ENCODE assay signal across 8 cellular contexts in genomic region chr9:35696520-35697215, GRCh38. TPM values are rescaled to one million over a fixed set of nuclear protein-coding genes. Genes with fewer than 3 reads are reported as not detected.
DNase-seq lines count a peak whose midpoint lies in the region; ATAC-seq and TF ChIP-seq lines count a peak whose summit lies in the region.

No MANE protein-coding gene starts in this region.

- TF ChIP-seq RAD21 in HCT116 (IDR thresholded peaks at IDR 0.05; ENCODE audit: low read depth), result no peak

- H3K27me3 ChIP-seq in HCT116 (ENCODE audit: insufficient read depth, low read length) (no peaks in the 10 kb centered on the region), thoracic aorta (replicated peaks; ENCODE audit: insufficient read depth) (no peaks in the 10 kb centered on the region)

- no peaks in the 10 kb centered on the region for H3K9me2 ChIP-seq in HCT116 (ENCODE audit: insufficient read depth)

- peaks cover 0 to 16% (median 0%) of the 10 kb centered on the region in 3 donors for H3K36me3 Mint-ChIP-seq in naive thymus-derived CD8-positive, alpha-beta T cell

- peak overlapping the region in 1 of 10 donors; percentile 62 for H3K4me3 Mint-ChIP-seq in naive thymus-derived CD8-positive, alpha-beta T cell

- H3K79me2 ChIP-seq in HCT116 (ENCODE audit: insufficient read depth, low read length), result no peaks in the 10 kb centered on the region

- TF ChIP-seq CTCF in HCT116 (IDR thresholded peaks at IDR 0.05 in 2 of 3, conservative IDR thresholded peaks at IDR 0.05 in 1 of 3; ENCODE audit: borderline replicate concordance in 1 of 3, insufficient read depth in 1 of 3, low read depth in 2 of 3, low read length in 2 of 3) (peak in 2 of 3 experiments; percentile 96 to 97; a peak in 4 of 6 replicates), epithelial cell of esophagus (IDR thresholded peaks at IDR 0.05; ENCODE audit: insufficient read depth, low read depth, low read length, missing control alignments) (peak; percentile 96), thoracic aorta (IDR thresholded peaks at IDR 0.05) (peak; percentile 84)

- H3K27ac Mint-ChIP-seq in naive thymus-derived CD8-positive, alpha-beta T cell, result peak overlapping the region in 7 of 10 donors; percentile 20 to 83 (median 64)

- no peaks in the 10 kb centered on the region for H3K27me3 Mint-ChIP-seq in naive thymus-derived CD8-positive, alpha-beta T cell

- H3K9me3 Mint-ChIP-seq in naive thymus-derived CD8-positive, alpha-beta T cell, result no peaks in the 10 kb centered on the region

- no peak for TF ChIP-seq POLR2A in HCT116 (IDR thresholded peaks at IDR 0.05; ENCODE audit: borderline replicate concordance, extremely low read depth, insufficient read depth, insufficient read length)

- H3K4me2 ChIP-seq in HCT116 (ENCODE audit: low read length), result no peak overlapping the region

- H3K9me3 ChIP-seq in HCT116 (ENCODE audit: control insufficient read depth in 1 of 2, insufficient read depth in 1 of 2, low read depth in 1 of 2, low read length in 2 of 2), result no peaks in the 10 kb centered on the region
- H3K9me3 ChIP-seq in thoracic aorta, result no peaks in the 10 kb centered on the region

- RAD21 ChIA-PET in HCT116 (lab: Charles Lee; ENCODE audit: low non-redundant PET in 1 of 2, low total read pairs in 2 of 2, uncharacterized antibody in 2 of 2, unreplicated experiment in 2 of 2), result interaction anchor here in 1 of 2 experiments (0.7 to 1.1 kb wide), 4 partner anchors 34 to 186 kb away, joined by 3 to 4 read pairs (median 3); partner anchors contain the start of genes CCDC107 and RMRP

- POLR2A ChIA-PET in HCT116 (lab: Charles Lee), result interaction anchor here (0.9 to 1.6 kb wide), 5 partner anchors 8 to 37 kb away, joined by 3 to 6 read pairs (median 4); partner anchors contain the start of gene CREB3
- POLR2A ChIA-PET in naive thymus-derived CD8-positive, alpha-beta T cell (lab: Charles Lee), result interaction anchor here (0.6 to 1.7 kb wide), 12 partner anchors 9 to 92 kb away, joined by 3 to 12 read pairs (median 4); partner anchors contain the start of genes CCDC107, RMRP and SIT1

- peaks cover under 1 to 4% of the 10 kb centered on the region in 2 experiments; a peak in 2 of 4 replicates for H3K4me1 ChIP-seq in HCT116 (ENCODE audit: control insufficient read depth in 1 of 2, insufficient read depth in 2 of 2, low read length in 2 of 2)
- H3K4me1 ChIP-seq in thoracic aorta (ENCODE audit: control insufficient read depth in 1 of 2, low read depth in 2 of 2), result peaks cover 38 to 80% of the 10 kb centered on the region in 2 donors

- peak; percentile 7 for DNase-seq in NCI-H2107 treated with DMSO at 0.1 percent for 48 hours (lab: John Stamatoyannopoulos, UW; ENCODE audit: unreplicated experiment)
- DNase-seq in NCI-H2107 (lab: John Stamatoyannopoulos, UW), result no peak
- peak; percentile 37 for DNase-seq in HCT116 (ENCODE audit: low read depth, low spot score)
- DNase-seq in NCI-H345 treated with DMSO at 0.1 percent for 48 hours (lab: John Stamatoyannopoulos, UW; ENCODE audit: unreplicated experiment), result peak; percentile 21
- DNase-seq in activated CD8-positive, alpha-beta memory T cell treated with anti-CD3 and anti-CD28 coated beads for 24 hours, result peak; percentile 81
- DNase-seq in epithelial cell of esophagus (ENCODE audit: low read depth), result peak; percentile 60
- peak; percentile 22 to 73 (median 50) for DNase-seq in naive thymus-derived CD8-positive, alpha-beta T cell
- DNase-seq in thoracic aorta (ENCODE audit: low spot score), result no peak

- no peaks in the 10 kb centered on the region for H4K20me1 ChIP-seq in HCT116 (ENCODE audit: insufficient read depth)

- CTCF ChIA-PET in HCT116 (lab: Charles Lee), result interaction anchor here (0.6 to 3.7 kb wide), 25 partner anchors 9 to 186 kb away, joined by 3 to 33 read pairs (median 4); partner anchors contain the start of genes ARHGEF39, CA9, CCDC107 and CREB3

- no peak overlapping the region for H3K9ac ChIP-seq in HCT116 (ENCODE audit: low read length)

- no peak overlapping the region for H2AFZ ChIP-seq in HCT116 (ENCODE audit: low read depth, low read length, poor library complexity, severe bottlenecking)

- H3K4me3 ChIP-seq in HCT116 (replicated peaks in 1 of 2; ENCODE audit: low read depth in 1 of 2, low read length in 2 of 2) (no peak overlapping the region), epithelial cell of esophagus (ENCODE audit: low read length) (no peak overlapping the region), thoracic aorta (peak overlapping the region; percentile 1)

- H3K36me3 ChIP-seq in HCT116 (ENCODE audit: control insufficient read depth in 1 of 2, insufficient read depth in 2 of 2, low read length in 2 of 2) (peaks cover 36 to 52% of the 10 kb centered on the region in 2 experiments), thoracic aorta (peaks cover 54% of the 10 kb centered on the region)

- no TSS peak for BruUV-seq in HCT116 (replicated peaks; lab: Mats Ljungman, UMichigan)

- intact Hi-C loops in HCT116 (cut with micrococcal nuclease), result no loop called here

- ATAC-seq in HCT116 (peak; percentile 94), thoracic aorta (ENCODE audit: insufficient number of reproducible peaks, low FRiP score, low read depth) (peak; percentile 34)
- peak; percentile 86 to 97 for ATAC-seq in naive thymus-derived CD8-positive, alpha-beta T cell

- H3K27ac ChIP-seq in HCT116 (ENCODE audit: low read depth, low read length) (peak overlapping the region; percentile 2; the same call in 1 of the 2 replicates), thoracic aorta (peak overlapping the region; percentile 99 to 100)

- H3K4me1 Mint-ChIP-seq in naive thymus-derived CD8-positive, alpha-beta T cell, result peaks cover 9 to 14% (median 11%) of the 10 kb centered on the region in 4 donors

TF ChIP-seq in HCT116, 20 proteins besides CTCF, POLR2A, EP300 and RAD21:
- TF ChIP-seq POLR2AphosphoS5 (IDR thresholded peaks at IDR 0.05; ENCODE audit: low read depth, low read length), result 0 out of 2 replicates have a peak, but pooled peaks have one; percentile 23
- no peak for TF ChIP-seq YY1 (IDR thresholded peaks at IDR 0.05; ENCODE audit: extremely low read depth, insufficient replicate concordance, low read depth, low read length)

RNA-seq across cellular contexts. Expression of gene TPM2, which starts 6.9 kb away (rescaled TPM):
- total RNA-seq in HCT116 (2021; ENCODE audit: unreplicated experiment) (278 TPM), thoracic aorta (1,000 to 10,000 TPM; 4,158 to 5,700 TPM)
- 321 and 354 TPM in 2 replicates for polyA plus RNA-seq in HCT116 (2012)
- 10 to 100 TPM; 92.3 to 98.5 TPM for total RNA-seq in naive thymus-derived CD8-positive, alpha-beta T cell
- under 1 TPM in 1 of 3 donors, not detected in 2; 0.34 TPM for polyA plus RNA-seq in naive thymus-derived CD8-positive, alpha-beta T cell

RNA-seq across cellular contexts. Expression of gene CA9, which starts 22.9 kb away (rescaled TPM):
- total RNA-seq in HCT116 (2021; ENCODE audit: unreplicated experiment) (8.5 TPM), thoracic aorta (10 to 100 TPM in 1 of 2 donors, not detected in 1; 10.7 TPM)
- polyA plus RNA-seq in HCT116 (2012), result 27.6 and 29.4 TPM in 2 replicates
- total RNA-seq in naive thymus-derived CD8-positive, alpha-beta T cell, result not detected
- not detected for polyA plus RNA-seq in naive thymus-derived CD8-positive, alpha-beta T cell

RNA-seq across cellular contexts. Expression of gene ARHGEF39, which starts 31.7 kb away (rescaled TPM):
- 29.8 TPM for total RNA-seq in HCT116 (2021; ENCODE audit: unreplicated experiment)
- polyA plus RNA-seq in HCT116 (2012), result 18.1 and 23.4 TPM in 2 replicates
- under 1 TPM in 1 of 2 experiments, not detected in 1; 0.29 TPM for total RNA-seq in naive thymus-derived CD8-positive, alpha-beta T cell
- under 1 TPM; 0.13 to 0.25 (median 0.24) TPM for polyA plus RNA-seq in naive thymus-derived CD8-positive, alpha-beta T cell
- 1 to 10 TPM in 1 of 2 donors, under 1 TPM in 1; 0.54 to 1.2 TPM for total RNA-seq in thoracic aorta

RNA-seq across cellular contexts. Expression of gene TLN1, which starts 35.3 kb away (rescaled TPM):
- 144 TPM for total RNA-seq in HCT116 (2021; ENCODE audit: unreplicated experiment)
- 128 and 171 TPM in 2 replicates for polyA plus RNA-seq in HCT116 (2012)
- total RNA-seq in naive thymus-derived CD8-positive, alpha-beta T cell, result 100 to 1,000 TPM; 204 to 233 TPM
- 10 to 100 TPM; 32.9 to 88.9 (median 36.4) TPM for polyA plus RNA-seq in naive thymus-derived CD8-positive, alpha-beta T cell
- 1,000 to 10,000 TPM in 1 of 2 donors, 100 to 1,000 TPM in 1; 889 to 1,019 TPM for total RNA-seq in thoracic aorta

RNA-seq across cellular contexts. Expression of gene CREB3, which starts 35.8 kb away (rescaled TPM):
- total RNA-seq in HCT116 (2021; ENCODE audit: unreplicated experiment), result 22.3 TPM
- polyA plus RNA-seq in HCT116 (2012), result 24.1 and 24.6 TPM in 2 replicates
- total RNA-seq in naive thymus-derived CD8-positive, alpha-beta T cell, result 10 to 100 TPM; 17.1 to 19.5 TPM
- 10 to 100 TPM; 29.8 to 40.3 (median 33.1) TPM for polyA plus RNA-seq in naive thymus-derived CD8-positive, alpha-beta T cell
- 10 to 100 TPM; 46.0 to 62.4 TPM for total RNA-seq in thoracic aorta

Comparison
In these comparisons a context has a peak if more than half of its experiments do, and no peak if none do; other contexts are left out.
1. DNase-seq: peak in NCI-H2107 treated with DMSO at 0.1 percent for 48 hours (single experiment), HCT116 (single experiment), NCI-H345 treated with DMSO at 0.1 percent for 48 hours (single experiment), activated CD8-positive, alpha-beta memory T cell treated with anti-CD3 and anti-CD28 coated beads for 24 hours (single experiment), epithelial cell of esophagus (single experiment) and naive thymus-derived CD8-positive, alpha-beta T cell (10 of 10); none in NCI-H2107 (single experiment) and thoracic aorta (single experiment).
2. ATAC-seq: peak in every context shown above with its lines; median percentile 94 in HCT116; 92 in naive thymus-derived CD8-positive, alpha-beta T cell; 34 in thoracic aorta.
3. RNA of gene TPM2, which starts 6.9 kb away (total RNA-seq): 4,158 to 5,700 TPM in thoracic aorta; 278 TPM in HCT116 (single experiment) and 92.3 to 98.5 TPM in naive thymus-derived CD8-positive, alpha-beta T cell; every median in the first group is over 10 times any median in the second.
4. RNA of gene ARHGEF39, which starts 31.7 kb away (total RNA-seq): 29.8 TPM in HCT116 (single experiment); 0.54 to 1.2 TPM in thoracic aorta and 0.29 TPM in naive thymus-derived CD8-positive, alpha-beta T cell; every median in the first group is over 10 times any median in the second.
5. Peak in every context shown above with its lines, with median percentiles within 50 percentile points of each other: CTCF ChIP-seq.